8 cellular contexts compared by ENCODE assay signal in genomic region chr12:401235-402126, GRCh38. TPM values are rescaled to one million over a fixed set of nuclear protein-coding genes. Genes with fewer than 3 reads are reported as not detected.
DNase-seq lines count a peak whose midpoint lies in the region; ATAC-seq and TF ChIP-seq lines count a peak whose summit lies in the region.

TSS of gene CCDC77 (plus strand) at chr12:401644. CDS start at chr12:409384, 7,740 bp downstream.

- H3K4me2 ChIP-seq in smooth muscle cell = peak within 1 kb of the TSS; percentile 92

- peak within 1 kb of the TSS; percentile 98 for H3K4me3 ChIP-seq in iPS-11a (ENCODE audit: low read depth, low read length)
- H3K4me3 ChIP-seq in smooth muscle cell = peak within 1 kb of the TSS; percentile 79

- under 1% methylated on average over 47 of the region's 47 CpGs for WGBS in smooth muscle cell (ENCODE audit: low lambda C conversion rate)

- no peaks in the 10 kb centered on the region for H3K9me3 ChIP-seq in smooth muscle cell (replicated peaks; ENCODE audit: low read depth)

- peak within 1 kb of the TSS; percentile 67 for H3K27ac ChIP-seq in smooth muscle cell (ENCODE audit: low read depth)

- peaks cover 10% of the 10 kb centered on the region for H3K4me1 ChIP-seq in smooth muscle cell (ENCODE audit: low read depth)

- H3K27me3 ChIP-seq in smooth muscle cell (ENCODE audit: low read depth) = no peaks in the 10 kb centered on the region

- no peaks in the 10 kb centered on the region for H4K20me1 ChIP-seq in smooth muscle cell (ENCODE audit: low read depth)

- ATAC-seq in GM18498 (IDR thresholded peaks at IDR 0.05; ENCODE audit: unreplicated experiment) (peak; percentile 99), HG02870 (IDR thresholded peaks at IDR 0.05; ENCODE audit: unreplicated experiment) (peak; percentile 97)

- H2AFZ ChIP-seq in smooth muscle cell (ENCODE audit: low read depth) = peak within 1 kb of the TSS; percentile 91

- H3K9ac ChIP-seq in smooth muscle cell (ENCODE audit: low read depth) = peak within 1 kb of the TSS; percentile 72

- TF ChIP-seq CTCF in smooth muscle cell (IDR thresholded peaks at IDR 0.05; ENCODE audit: borderline replicate concordance, insufficient read depth, poor library complexity, severe bottlenecking) = no peak

- no peaks in the 10 kb centered on the region for H3F3A ChIP-seq in smooth muscle cell (ENCODE audit: low read depth)

- peaks cover 18% of the 10 kb centered on the region for H3K79me2 ChIP-seq in smooth muscle cell (ENCODE audit: low read depth)

- DNase-seq in astrocyte of the hippocampus (ENCODE audit: low read depth, low spot score) (peak; percentile 97), smooth muscle cell (lab: John Stamatoyannopoulos, UW; ENCODE audit: unreplicated experiment) (no peak), amygdala (lab: John Stamatoyannopoulos, UW) (no peak), NCI-H2029 (lab: John Stamatoyannopoulos, UW) (no peak)

- peak; percentile 80 for TF ChIP-seq POLR2A in Raji (IDR thresholded peaks at IDR 0.05; ENCODE audit: insufficient read depth, low read depth, low read length)

- H3K36me3 ChIP-seq in smooth muscle cell (ENCODE audit: low read depth) = no peaks in the 10 kb centered on the region

RNA-seq across cellular contexts. Expression of gene CCDC77, which starts in this region (rescaled TPM):
- 7.6 and 13.9 TPM in 2 replicates for total RNA-seq in smooth muscle cell
- 7.8 and 11.3 TPM in 2 replicates for polyA plus RNA-seq in smooth muscle cell
